In the genomic region with DNA sequence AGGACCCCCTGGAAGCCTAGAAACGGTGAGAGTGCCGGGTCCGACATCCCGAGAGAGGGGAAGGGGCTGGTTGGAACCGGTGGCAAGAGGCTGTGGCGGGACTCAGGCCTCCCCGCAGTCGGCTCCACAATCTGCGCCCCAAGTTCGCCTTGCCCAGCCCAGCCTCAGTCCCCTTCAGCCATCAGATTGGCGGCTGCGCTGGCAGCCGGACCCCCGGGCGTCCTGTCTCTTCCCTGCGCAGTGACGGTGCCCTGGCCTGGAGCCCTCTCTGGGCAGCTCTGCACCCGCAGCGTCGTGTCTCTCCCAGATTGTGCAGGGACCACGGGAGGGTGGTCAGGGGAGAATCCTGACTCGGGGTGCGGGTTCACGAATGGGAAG, we compare ENCODE assay signal across 8 cellular contexts. TPM values are rescaled to one million over a fixed set of nuclear protein-coding genes. Genes with fewer than 3 reads are reported as not detected.
A peak's percentile ranks its signal among the peaks of the same experiment; 100 is the strongest.
DNase-seq lines count a peak whose midpoint lies in the region; ATAC-seq and TF ChIP-seq lines count a peak whose summit lies in the region.

No MANE protein-coding gene starts in this region.

- peak overlapping the region; percentile 60 for H3K4me3 Mint-ChIP-seq in T-helper 1 cell treated with Interleukin-12 subunit alpha and Interleukin-12 subunit beta and Interleukin-4 antibody, amounts not matched to agents 30 μg/mL and 1 μg/mL, for 36 hours

- no peaks in the 10 kb centered on the region for H3K27me3 Mint-ChIP-seq in T-helper 1 cell treated with Interleukin-12 subunit alpha and Interleukin-12 subunit beta and Interleukin-4 antibody, amounts not matched to agents 30 μg/mL and 1 μg/mL, for 36 hours (ENCODE audit: low read depth)

- no peak overlapping the region for H3K27ac ChIP-seq in substantia nigra (ENCODE audit: low read depth, low read length, poor library complexity, severe bottlenecking)

- no peaks in the 10 kb centered on the region for H3K4me1 Mint-ChIP-seq in T-helper 1 cell treated with Interleukin-12 subunit alpha and Interleukin-12 subunit beta and Interleukin-4 antibody, amounts not matched to agents 30 μg/mL and 1 μg/mL, for 36 hours (ENCODE audit: low read depth)

- peak overlapping the region; percentile 46 to 69 for H3K4me3 ChIP-seq in foreskin fibroblast (ENCODE audit: low read depth in 1 of 2, low read length in 2 of 2)

- TF ChIP-seq CTCF in foreskin fibroblast (IDR thresholded peaks at IDR 0.05; ENCODE audit: low read depth, low read length), result no peak

- H3K27ac Mint-ChIP-seq in T-helper 1 cell treated with Interleukin-12 subunit alpha and Interleukin-12 subunit beta and Interleukin-4 antibody, amounts not matched to agents 30 μg/mL and 1 μg/mL, for 36 hours, result no peak overlapping the region

- DNase-seq in T-helper 1 cell (no peak), RPMI7951 (ENCODE audit: low read depth) (peak; percentile 13), foreskin fibroblast (no peak), GM03348 (ENCODE audit: low spot score) (no peak), substantia nigra (lab: John Stamatoyannopoulos, UW) (no peak)
- peak; percentile 22 for DNase-seq in stimulated activated naive CD8-positive, alpha-beta T cell treated with anti-CD3 and anti-CD28 coated beads, Interleukin-15, Interleukin-2, amounts not matched to agents 100 U/mL and 50 U/mL, for 24 hours

- H3K36me3 Mint-ChIP-seq in T-helper 1 cell treated with Interleukin-12 subunit alpha and Interleukin-12 subunit beta and Interleukin-4 antibody, amounts not matched to agents 30 μg/mL and 1 μg/mL, for 36 hours (ENCODE audit: low read depth), result no peaks in the 10 kb centered on the region

- H3K9me3 Mint-ChIP-seq in T-helper 1 cell treated with Interleukin-12 subunit alpha and Interleukin-12 subunit beta and Interleukin-4 antibody, amounts not matched to agents 30 μg/mL and 1 μg/mL, for 36 hours, result peaks cover 30% of the 10 kb centered on the region

- ATAC-seq in stimulated activated naive CD8-positive, alpha-beta T cell treated with anti-CD3 and anti-CD28 coated beads, Interleukin-15, Interleukin-2, amounts not matched to agents 100 U/mL and 50 U/mL, for 24 hours, result peak; percentile 20
- no peak for ATAC-seq in GM21447 (IDR thresholded peaks at IDR 0.05; ENCODE audit: unreplicated experiment)

RNA-seq across cellular contexts. Expression of gene ZNF492, which starts 0.3 kb away (rescaled TPM):
- 1.4 and 2.4 TPM in 2 replicates for total RNA-seq in RPMI7951 (2014; rRNA removed; shearing (Covaris generic))

Comparison
In these comparisons a context has a peak if more than half of its experiments do, and no peak if none do; other contexts are left out.
1. DNase-seq: peak in RPMI7951 (single experiment) and stimulated activated naive CD8-positive, alpha-beta T cell treated with anti-CD3 and anti-CD28 coated beads, Interleukin-15, Interleukin-2, amounts not matched to agents 100 U/mL and 50 U/mL, for 24 hours (single experiment); none in T-helper 1 cell (0 of 5), foreskin fibroblast (0 of 2), GM03348 (single experiment) and substantia nigra (0 of 49).